In genomic region chr13:26221399-26221720, GRCh38 we compare ENCODE assay signal across 7 cellular contexts. TPM values are rescaled to one million over a fixed set of nuclear protein-coding genes. Genes with fewer than 3 reads are reported as not detected.
A peak's percentile ranks its signal among the peaks of the same experiment; 100 is the strongest.
DNase-seq lines count a peak whose midpoint lies in the region; ATAC-seq and TF ChIP-seq lines count a peak whose summit lies in the region.

No MANE protein-coding gene starts in this region.

- intact Hi-C loops in left ventricle myocardium superior (cut with micrococcal nuclease), result no loop called here

- peak overlapping the region; percentile 98 for H3K4me3 ChIP-seq in WI38 (ENCODE audit: low read depth, low read length)
- peak overlapping the region; percentile 96 to 98 (median 96) for H3K4me3 ChIP-seq in skeletal muscle tissue (ENCODE audit: low read length in 3 of 3)

- peak overlapping the region; percentile 97 to 99 (median 98) for H3K9ac ChIP-seq in skeletal muscle tissue (ENCODE audit: low read depth in 1 of 3, low read length in 3 of 3)

- H3K4me1 ChIP-seq in skeletal muscle tissue (ENCODE audit: control insufficient read depth in 3 of 3, insufficient read depth in 3 of 3, low read length in 3 of 3), result peaks cover 12 to 19% (median 14%) of the 10 kb centered on the region in 3 donors

- peak; percentile 31 for ATAC-seq in GM18909 (IDR thresholded peaks at IDR 0.05; ENCODE audit: poor library complexity, unreplicated experiment)
- ATAC-seq in HG02938 (IDR thresholded peaks at IDR 0.05; ENCODE audit: unreplicated experiment), result peak; percentile 23
- peak; percentile 52 for ATAC-seq in left ventricle myocardium superior

- DNase-seq in left ventricle myocardium superior (no peak), activated gamma-delta T cell treated with Interleukin-2 at 50 U/mL for 16 hours (no peak), epidermal melanocyte (ENCODE audit: insufficient read length, low spot score) (no peak)

- H3K27me3 ChIP-seq in skeletal muscle tissue (ENCODE audit: control insufficient read depth in 3 of 3, insufficient read depth in 3 of 3, low read length in 3 of 3), result no peaks in the 10 kb centered on the region

- H3K36me3 ChIP-seq in skeletal muscle tissue (ENCODE audit: control insufficient read depth in 3 of 3, insufficient read depth in 3 of 3, low read length in 3 of 3), result peaks cover 23 to 27% (median 23%) of the 10 kb centered on the region in 3 donors

- no peaks in the 10 kb centered on the region for H3K9me3 ChIP-seq in skeletal muscle tissue (ENCODE audit: control insufficient read depth in 3 of 3, low read length in 3 of 3)

- no peak for TF ChIP-seq CTCF in WI38 (IDR thresholded peaks at IDR 0.05; ENCODE audit: low read depth, low read length)

- H3K27ac ChIP-seq in skeletal muscle tissue (ENCODE audit: low read depth, low read length), result peak overlapping the region; percentile 94

RNA-seq across cellular contexts. Expression of gene RNF6, which starts 0.8 kb away (rescaled TPM):
- total RNA-seq in left ventricle myocardium superior (19.2 TPM), skeletal muscle tissue (14.1 TPM)

RNA-seq across cellular contexts. Expression of gene CDK8, which starts 32.6 kb away (rescaled TPM):
- 11.7 TPM for total RNA-seq in left ventricle myocardium superior
- 17.7 TPM for total RNA-seq in skeletal muscle tissue
